8 cellular contexts compared by ENCODE assay signal in the genomic region with DNA sequence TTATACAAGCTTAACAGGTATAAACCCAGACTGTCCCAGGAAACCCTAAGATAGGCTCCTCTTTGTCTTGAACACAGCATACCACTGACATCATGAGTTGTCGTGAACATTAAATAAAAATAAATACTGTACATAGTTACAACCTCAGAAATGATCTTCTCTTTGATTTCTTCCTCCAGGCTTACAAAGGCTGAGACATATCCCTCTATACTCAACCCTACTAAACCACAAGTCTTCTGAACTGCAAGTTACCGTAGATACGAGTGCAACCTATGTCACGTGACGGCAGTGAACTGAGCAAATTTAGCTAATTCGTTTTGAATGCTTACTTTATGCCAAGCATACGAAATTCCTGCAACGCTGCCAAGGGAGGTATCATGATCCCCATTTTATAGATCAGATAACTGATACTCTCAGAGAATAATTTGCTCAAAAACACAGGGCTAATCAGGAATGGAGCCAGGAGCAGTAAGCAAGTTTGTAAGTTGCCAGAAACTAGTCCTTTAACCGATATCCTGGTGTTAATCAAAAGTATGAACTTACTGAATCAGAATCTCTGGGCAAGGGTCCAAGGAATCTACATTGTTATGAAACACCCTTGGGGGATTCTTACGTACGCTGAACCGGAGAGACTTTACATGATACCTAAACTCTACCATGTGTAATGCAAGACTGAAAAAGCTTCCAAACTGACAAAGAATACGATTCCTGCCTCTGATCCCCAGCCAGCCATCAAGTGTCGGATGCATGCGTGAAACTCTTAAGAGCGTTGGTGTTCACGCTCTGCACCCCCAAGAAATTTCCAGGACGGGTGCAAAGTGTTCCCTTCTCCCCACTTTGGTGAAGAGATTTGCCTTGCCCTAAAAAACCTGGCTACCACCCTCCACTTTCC.
DNase-seq lines count a peak whose midpoint lies in the region; ATAC-seq and TF ChIP-seq lines count a peak whose summit lies in the region.

No MANE protein-coding gene starts in this region.

- peaks cover 99% of the 10 kb centered on the region for H3K4me1 ChIP-seq in CD4-positive, CD25-positive, alpha-beta regulatory T cell (ENCODE audit: control insufficient read depth, insufficient read depth, low read length, poor library complexity, severe bottlenecking)
- no peaks in the 10 kb centered on the region for H3K4me1 ChIP-seq in SJCRH30

- peak overlapping the region; percentile 95 for H3K27ac ChIP-seq in CD4-positive, CD25-positive, alpha-beta regulatory T cell (ENCODE audit: insufficient read depth, low read length, poor library complexity, severe bottlenecking)
- H3K27ac ChIP-seq in SJCRH30: no peak overlapping the region

- no peaks in the 10 kb centered on the region for H3K36me3 ChIP-seq in CD4-positive, CD25-positive, alpha-beta regulatory T cell (ENCODE audit: control insufficient read depth, insufficient read depth, low read length)
- H3K36me3 ChIP-seq in SJCRH30: no peaks in the 10 kb centered on the region

- peak overlapping the region; percentile 62 to 82 (median 74) for H3K4me3 Mint-ChIP-seq in CD4-positive, CD25-positive, alpha-beta regulatory T cell
- H3K4me3 Mint-ChIP-seq in nephron: no peak overlapping the region

- peak; percentile 92 to 95 for ATAC-seq in CD4-positive, CD25-positive, alpha-beta regulatory T cell (ENCODE audit: low read depth in 2 of 2)

- no peaks in the 10 kb centered on the region for H3K27me3 ChIP-seq in CD4-positive, CD25-positive, alpha-beta regulatory T cell (ENCODE audit: control insufficient read depth, insufficient read depth, low read length)
- H3K27me3 ChIP-seq in SJCRH30: peaks cover 7% of the 10 kb centered on the region; the same call in 1 of the 2 replicates

- peak overlapping the region; percentile 91 to 99 (median 98) for H3K27ac Mint-ChIP-seq in CD4-positive, CD25-positive, alpha-beta regulatory T cell
- H3K27ac Mint-ChIP-seq in nephron: peak overlapping the region; percentile 6 to 53 (median 33)

- H3K27me3 Mint-ChIP-seq in CD4-positive, CD25-positive, alpha-beta regulatory T cell: peaks cover 15% of the 10 kb centered on the region
- peaks cover 4% of the 10 kb centered on the region for H3K27me3 Mint-ChIP-seq in nephron (ENCODE audit: low read depth)

- no peak for TF ChIP-seq CTCF in nephron (IDR thresholded peaks at IDR 0.05; ENCODE audit: unreplicated experiment in 3 of 3)

- H3K4me1 Mint-ChIP-seq in CD4-positive, CD25-positive, alpha-beta regulatory T cell: peaks cover 34 to 98% (median 89%) of the 10 kb centered on the region in 4 donors
- peaks cover 61% of the 10 kb centered on the region for H3K4me1 Mint-ChIP-seq in nephron

- no peaks in the 10 kb centered on the region for H3K36me3 Mint-ChIP-seq in CD4-positive, CD25-positive, alpha-beta regulatory T cell
- no peaks in the 10 kb centered on the region for H3K36me3 Mint-ChIP-seq in nephron (ENCODE audit: low read depth)

- no peaks in the 10 kb centered on the region for H3K9me3 ChIP-seq in CD4-positive, CD25-positive, alpha-beta regulatory T cell (ENCODE audit: control insufficient read depth in 2 of 2, low read length in 2 of 2)
- no peaks in the 10 kb centered on the region for H3K9me3 ChIP-seq in SJCRH30 (replicated peaks)

- peak; percentile 56 to 91 (median 88) for DNase-seq in CD4-positive, CD25-positive, alpha-beta regulatory T cell
- DNase-seq in NCI-H446 treated with DMSO at 0.1 percent for 48 hours (lab: John Stamatoyannopoulos, UW) (peak; percentile 34), astrocyte of the hippocampus (ENCODE audit: low read depth, low spot score) (peak; percentile 75), NCI-H82 (lab: John Stamatoyannopoulos, UW) (no peak), SIG-M5 (lab: John Stamatoyannopoulos, UW) (no peak), SJCRH30 (no peak), glomerular visceral epithelial cell (ENCODE audit: extremely low spot score) (no peak)

- H3K4me3 ChIP-seq in CD4-positive, CD25-positive, alpha-beta regulatory T cell (ENCODE audit: low read depth, low read length): peak overlapping the region; percentile 65
- no peak overlapping the region for H3K4me3 ChIP-seq in SJCRH30

- H3K9me3 Mint-ChIP-seq in CD4-positive, CD25-positive, alpha-beta regulatory T cell: no peaks in the 10 kb centered on the region
- H3K9me3 Mint-ChIP-seq in nephron: no peaks in the 10 kb centered on the region

Comparison
In these comparisons a context has a peak if more than half of its experiments do, and no peak if none do; other contexts are left out.
1. DNase-seq: peak in CD4-positive, CD25-positive, alpha-beta regulatory T cell (3 of 3), NCI-H446 treated with DMSO at 0.1 percent for 48 hours (single experiment) and astrocyte of the hippocampus (single experiment); none in NCI-H82 (single experiment), SIG-M5 (single experiment), SJCRH30 (0 of 2) and glomerular visceral epithelial cell (single experiment).
2. H3K4me3 Mint-ChIP-seq: peak in CD4-positive, CD25-positive, alpha-beta regulatory T cell (4 of 4); none in nephron (0 of 3).